Comparison of ENCODE assay signal across 9 cellular contexts in genomic region chr10:125056161-125057132, GRCh38.
DNase-seq lines count a peak whose midpoint lies in the region; ATAC-seq and TF ChIP-seq lines count a peak whose summit lies in the region.
"Had no signal": no experiment of that assay in that cellular context is flagged by ENCODE, and none has a peak within 500 bp of the region (broad histone marks: within the 10 kb centered on the region; RNA-seq: fewer than 3 reads in every experiment).

No MANE protein-coding gene starts in this region.

- peak overlapping the region in 3 of 10 experiments; percentile 22 to 46 (median 30); a peak in 5 of 20 replicates for H3K4me3 ChIP-seq in BLaER1 treated with 17β-estradiol and CSF1 and Interleukin-3, amounts not matched to agents 10 nM and 100 nM
- H3K4me3 ChIP-seq in adipocyte (ENCODE audit: low read length) (no peak overlapping the region), HAP-1 (no peak overlapping the region)

- no peak for TF ChIP-seq CTCF in foreskin keratinocyte (conservative IDR thresholded peaks at IDR 0.05)

- intact Hi-C loops in posterior vena cava (cut with DNase I): loop anchor here (10.0 kb wide), 2 partner anchors 52 to 98 kb away; no protein-coding TSS in a partner anchor

- H3K36me3 ChIP-seq in BLaER1 treated with 17β-estradiol and CSF1 and Interleukin-3, amounts not matched to agents 10 nM and 100 nM: peaks cover 12 to 82% (median 67%) of the 10 kb centered on the region in 11 experiments; a peak in 21 of 22 replicates
- H3K36me3 ChIP-seq in adipocyte (ENCODE audit: control insufficient read depth, insufficient read depth, low read length, severe bottlenecking) (no peaks in the 10 kb centered on the region), HAP-1 (replicated peaks) (peaks cover 8% of the 10 kb centered on the region)

- DNase-seq in adipocyte (ENCODE audit: low read depth): no peak
- peak; percentile 22 to 44 for DNase-seq in foreskin keratinocyte
- DNase-seq in posterior vena cava (ENCODE audit: low spot score): peak; percentile 77
- no peak for DNase-seq in HAP-1 (ENCODE audit: low spot score in 2 of 2)
- no peak for DNase-seq in epidermal melanocyte (ENCODE audit: insufficient read length, low spot score)
- DNase-seq in activated CD4-positive, CD25-positive, alpha-beta regulatory T cell treated with anti-CD3 and anti-CD28 coated beads, Interleukin-2, amount 50 U/mL, for 72 hours: no peak
- DNase-seq: stimulated activated naive B cell treated with anti-CD40 and anti-IgM and Interleukin-4, amounts not matched to agents 10 μg/mL and 1 μg/mL and 100 μg/mL, for 72 hours had no signal

- H3K9ac ChIP-seq in BLaER1 treated with 17β-estradiol and CSF1 and Interleukin-3, amounts not matched to agents 10 nM and 100 nM: peak overlapping the region in 10 of 11 experiments; percentile 61 to 75 (median 71); a peak in 14 of 22 replicates
- peak overlapping the region; percentile 3 for H3K9ac ChIP-seq in adipocyte (ENCODE audit: low read length)

- H3K9me3 ChIP-seq in BLaER1 treated with 17β-estradiol and CSF1 and Interleukin-3, amounts not matched to agents 10 nM and 100 nM (replicated peaks in 1 of 11): peaks cover 0 to 20% (median 17%) of the 10 kb centered on the region in 11 experiments; a peak in 15 of 22 replicates
- H3K9me3 ChIP-seq in adipocyte (ENCODE audit: control insufficient read depth, low read length) (no peaks in the 10 kb centered on the region), HAP-1 (no peaks in the 10 kb centered on the region)

- peak overlapping the region; percentile 54 to 86 (median 77); a peak in 21 of 22 replicates for H3K27ac ChIP-seq in BLaER1 treated with 17β-estradiol and CSF1 and Interleukin-3, amounts not matched to agents 10 nM and 100 nM
- no peak overlapping the region for H3K27ac ChIP-seq in foreskin keratinocyte

- H3K27me3 ChIP-seq in BLaER1 treated with 17β-estradiol and CSF1 and Interleukin-3, amounts not matched to agents 10 nM and 100 nM: no peaks in the 10 kb centered on the region
- H3K27me3 ChIP-seq in adipocyte (replicated peaks; ENCODE audit: control insufficient read depth, insufficient read depth, low read length): no peaks in the 10 kb centered on the region
- H3K27me3 ChIP-seq in foreskin keratinocyte: no peaks in the 10 kb centered on the region
- no peaks in the 10 kb centered on the region for H3K27me3 ChIP-seq in HAP-1 (ENCODE audit: low read depth)

- H4K20me1 ChIP-seq in BLaER1 treated with 17β-estradiol and CSF1 and Interleukin-3, amounts not matched to agents 10 nM and 100 nM: peaks cover 92 to 100% (median 100%) of the 10 kb centered on the region in 11 experiments

- peaks cover 68 to 100% (median 100%) of the 10 kb centered on the region in 10 experiments for H3K4me1 ChIP-seq in BLaER1 treated with 17β-estradiol and CSF1 and Interleukin-3, amounts not matched to agents 10 nM and 100 nM
- peaks cover 38% of the 10 kb centered on the region for H3K4me1 ChIP-seq in adipocyte (ENCODE audit: control insufficient read depth, insufficient read depth, low read length)
- peaks cover 3% of the 10 kb centered on the region for H3K4me1 ChIP-seq in foreskin keratinocyte
- H3K4me1 ChIP-seq in HAP-1: peaks cover 16% of the 10 kb centered on the region

- ATAC-seq in foreskin keratinocyte (peak; percentile 88), HG02840 (IDR thresholded peaks at IDR 0.05; ENCODE audit: low FRiP score, unreplicated experiment) (no peak)

- in situ Hi-C loops in HAP-1 (cut with MboI; ENCODE audit: low sequenced_read_pairs): no loop called here

- H3K4me2 ChIP-seq in BLaER1 treated with 17β-estradiol and CSF1 and Interleukin-3, amounts not matched to agents 10 nM and 100 nM: peak overlapping the region; percentile 84 to 99 (median 96)

Comparison
In these comparisons a context has a peak if more than half of its experiments do, and no peak if none do; other contexts are left out.
1. DNase-seq: peak in foreskin keratinocyte (2 of 2) and posterior vena cava (single experiment); none in adipocyte (single experiment), HAP-1 (0 of 2), epidermal melanocyte (single experiment) and activated CD4-positive, CD25-positive, alpha-beta regulatory T cell treated with anti-CD3 and anti-CD28 coated beads, Interleukin-2, amount 50 U/mL, for 72 hours (single experiment).